Comparison of ENCODE assay signal across 1 cellular context in genomic region chr1:23019094-23019850, GRCh38.
A peak's percentile ranks its signal among the peaks of the same experiment; 100 is the strongest.
TF ChIP-seq lines count a peak whose summit lies in the region.

Gene KDM1A, plus strand, starts transcription at chr1:23019468. Its CDS starts 129 bp downstream, at chr1:23019597.

TF ChIP-seq in HepG2, 621 proteins besides CTCF, POLR2A, EP300 and RAD21 (continued from another document and continues in another):
- TF ChIP-seq DNMT3B (CRISPR knock-in tag; conservative IDR thresholded peaks at IDR 0.05), result 0 out of 2 replicates have a peak, but pooled peaks have one; percentile 24
- peak; percentile 57; the same call in 1 of the 2 replicates for TF ChIP-seq NAIF1 (CRISPR knock-in tag; IDR thresholded peaks at IDR 0.05; ENCODE audit: borderline replicate concordance)
- peak; percentile 97 for TF ChIP-seq ZSCAN31 (CRISPR knock-in tag; IDR thresholded peaks at IDR 0.05; ENCODE audit: low read depth)
- TF ChIP-seq YY1 (IDR thresholded peaks at IDR 0.05; ENCODE audit: insufficient read depth, insufficient replicate concordance, low read depth, low read length), result peak; percentile 84
- peak; percentile 68; the same call in 1 of the 2 replicates for TF ChIP-seq LBX2 (CRISPR knock-in tag; IDR thresholded peaks at IDR 0.05; ENCODE audit: borderline replicate concordance)
- TF ChIP-seq TGIF2 (CRISPR knock-in tag; IDR thresholded peaks at IDR 0.05), result peak; percentile 91
- peak; percentile 89 for TF ChIP-seq ZNF816 (CRISPR knock-in tag; IDR thresholded peaks at IDR 0.05; ENCODE audit: borderline replicate concordance)
- 0 out of 2 replicates have a peak, but pooled peaks have one; percentile 16 for TF ChIP-seq ARHGAP35 (CRISPR knock-in tag; IDR thresholded peaks at IDR 0.05; ENCODE audit: borderline replicate concordance)
- TF ChIP-seq ZNF883 (CRISPR knock-in tag; IDR thresholded peaks at IDR 0.05; ENCODE audit: not compliant biosample characterization), result peak; percentile 58
- TF ChIP-seq PBX3 (CRISPR knock-in tag; IDR thresholded peaks at IDR 0.05; ENCODE audit: borderline replicate concordance), result no peak
- no peak for TF ChIP-seq MAZ (IDR thresholded peaks at IDR 0.05; ENCODE audit: borderline replicate concordance, low read depth, low read length)
- TF ChIP-seq MAZ (CRISPR knock-in tag; IDR thresholded peaks at IDR 0.05; ENCODE audit: low read depth), result peak; percentile 89
- TF ChIP-seq SMAD9 (CRISPR knock-in tag; IDR thresholded peaks at IDR 0.05), result 0 out of 2 replicates have a peak, but pooled peaks have one; percentile 35
- TF ChIP-seq REL (CRISPR knock-in tag; conservative IDR thresholded peaks at IDR 0.05), result peak; percentile 67
- no peak for TF ChIP-seq ZNF260 (CRISPR knock-in tag; IDR thresholded peaks at IDR 0.05; ENCODE audit: borderline replicate concordance, low read depth)
- peak; percentile 91 for TF ChIP-seq ZFY (CRISPR knock-in tag; IDR thresholded peaks at IDR 0.05)
- TF ChIP-seq THAP9 (CRISPR knock-in tag; IDR thresholded peaks at IDR 0.05; ENCODE audit: borderline replicate concordance), result peak; percentile 76; the same call in 1 of the 2 replicates
- TF ChIP-seq ZNF766 (CRISPR knock-in tag; IDR thresholded peaks at IDR 0.05; ENCODE audit: borderline replicate concordance), result peak; percentile 54; the same call in 1 of the 2 replicates
- peak; percentile 84 for TF ChIP-seq FOXA3 (CRISPR knock-in tag; IDR thresholded peaks at IDR 0.05)
- no peak for TF ChIP-seq IKZF1 (IDR thresholded peaks at IDR 0.05)
- TF ChIP-seq ZNF510 (CRISPR knock-in tag; IDR thresholded peaks at IDR 0.05; ENCODE audit: low read depth), result no peak
- no peak for TF ChIP-seq NR2F2 (IDR thresholded peaks at IDR 0.05; ENCODE audit: borderline replicate concordance, low read depth)
- TF ChIP-seq PRMT3 (CRISPR knock-in tag; IDR thresholded peaks at IDR 0.05; ENCODE audit: borderline replicate concordance, low read depth), result peak; percentile 87
- peak; percentile 58 for TF ChIP-seq ZNF768 (CRISPR knock-in tag; IDR thresholded peaks at IDR 0.05)
- peak; percentile 92 for TF ChIP-seq ELF3 (CRISPR knock-in tag; IDR thresholded peaks at IDR 0.05)
- TF ChIP-seq ZNF83 (CRISPR knock-in tag; IDR thresholded peaks at IDR 0.05; ENCODE audit: borderline replicate concordance), result peak; percentile 78; the same call in 1 of the 2 replicates
- TF ChIP-seq ZNF468 (CRISPR knock-in tag; IDR thresholded peaks at IDR 0.05), result no peak
- peak; percentile 76 for TF ChIP-seq MLX (CRISPR knock-in tag; IDR thresholded peaks at IDR 0.05)
- TF ChIP-seq RCOR2 (CRISPR knock-in tag; IDR thresholded peaks at IDR 0.05), result peak; percentile 64; the same call in 1 of the 2 replicates
- TF ChIP-seq MBNL3 (CRISPR knock-in tag; conservative IDR thresholded peaks at IDR 0.05), result no peak
- peak; percentile 81; the same call in 1 of the 2 replicates for TF ChIP-seq ZNF441 (CRISPR knock-in tag; IDR thresholded peaks at IDR 0.05; ENCODE audit: borderline replicate concordance)
- peak; percentile 66; the same call in 1 of the 2 replicates for TF ChIP-seq ZFP82 (CRISPR knock-in tag; IDR thresholded peaks at IDR 0.05; ENCODE audit: borderline replicate concordance)
- TF ChIP-seq IKZF4 (CRISPR knock-in tag; IDR thresholded peaks at IDR 0.05; ENCODE audit: borderline replicate concordance, low read depth, not compliant biosample characterization), result no peak
- no peak for TF ChIP-seq CBX2 (IDR thresholded peaks at IDR 0.05; ENCODE audit: low read depth, low read length)
- TF ChIP-seq CBX2 (CRISPR knock-in tag; IDR thresholded peaks at IDR 0.05; ENCODE audit: low read depth), result no peak; the same call in 1 of the 2 replicates
- peak; percentile 64; the same call in 1 of the 2 replicates for TF ChIP-seq ZNF333 (CRISPR knock-in tag; IDR thresholded peaks at IDR 0.05; ENCODE audit: borderline replicate concordance)
- TF ChIP-seq KIAA2018 (CRISPR knock-in tag; IDR thresholded peaks at IDR 0.05; ENCODE audit: borderline replicate concordance), result no peak
- TF ChIP-seq MZF1 (CRISPR knock-in tag; IDR thresholded peaks at IDR 0.05; ENCODE audit: borderline replicate concordance), result no peak
- peak; percentile 87; the same call in 1 of the 2 replicates for TF ChIP-seq BRD4 (CRISPR knock-in tag; IDR thresholded peaks at IDR 0.05)
- TF ChIP-seq KLF15 (CRISPR knock-in tag; IDR thresholded peaks at IDR 0.05; ENCODE audit: borderline replicate concordance), result no peak
- TF ChIP-seq ZBED4 (CRISPR knock-in tag; IDR thresholded peaks at IDR 0.05; ENCODE audit: borderline replicate concordance), result peak; percentile 94
